In the genomic region with DNA sequence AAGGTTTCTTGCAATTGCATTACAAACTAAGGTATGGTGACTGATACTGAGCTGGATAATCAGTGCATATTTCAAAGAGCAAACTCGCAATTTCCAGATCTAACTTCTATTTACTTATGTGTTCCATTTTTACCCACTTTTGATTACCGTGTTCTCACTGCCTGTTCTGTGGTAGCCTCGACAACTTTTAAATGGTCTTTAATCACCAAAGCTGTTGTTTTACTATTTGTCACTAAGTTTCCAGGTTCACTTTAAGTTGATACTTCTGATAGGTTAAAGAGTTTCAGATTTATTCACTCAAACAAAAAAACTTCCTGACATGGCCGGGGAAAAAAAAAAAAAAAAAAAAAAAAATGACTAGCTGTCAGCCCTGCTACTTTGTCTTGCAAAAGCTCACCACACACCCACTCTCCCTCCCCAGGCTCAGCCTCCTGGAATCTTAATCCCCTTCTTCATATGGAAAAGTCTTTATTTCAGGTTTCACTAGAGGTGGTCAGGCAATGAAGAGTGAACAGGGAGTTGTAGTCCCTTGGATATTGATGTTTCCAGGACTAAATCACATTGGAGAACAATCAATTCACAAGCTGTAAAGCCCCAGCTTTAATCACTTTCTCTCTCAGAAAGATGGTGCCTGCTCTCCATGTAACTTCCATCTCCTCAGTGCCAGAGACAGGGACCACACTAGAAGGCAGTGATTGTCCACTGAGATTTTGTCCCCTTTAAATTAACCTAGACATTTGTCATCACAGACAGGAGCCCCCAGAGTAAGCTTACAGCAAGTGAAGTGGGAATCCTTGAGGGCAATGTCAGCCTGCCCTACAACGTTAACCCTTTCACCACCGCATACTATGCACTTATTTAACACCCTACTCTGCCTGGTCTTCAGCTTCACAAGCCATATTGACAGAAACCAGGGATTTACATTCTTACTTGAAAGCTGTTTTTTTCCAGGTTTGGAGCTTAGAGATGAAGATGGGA, we compare ENCODE assay signal across 1 cellular context.
TF ChIP-seq lines count a peak whose summit lies in the region.

No MANE protein-coding gene starts in this region.

TF ChIP-seq in H1, 55 proteins besides CTCF, POLR2A, EP300 and RAD21:
- TF ChIP-seq SP1 (IDR thresholded peaks at IDR 0.05; ENCODE audit: low read depth, low read length) (0 out of 2 replicates have a peak, but pooled peaks have one; percentile 11), CTBP2 (IDR thresholded peaks at IDR 0.05; ENCODE audit: borderline replicate concordance, insufficient read depth, insufficient read length, low read length) (no peak), KDM4A (IDR thresholded peaks at IDR 0.05; ENCODE audit: low read depth, low read length, severe bottlenecking) (no peak), TAF1 (IDR thresholded peaks at IDR 0.05; ENCODE audit: low read depth, low read length) (0 out of 2 replicates have a peak, but pooled peaks have one; percentile 27), CREB1 (IDR thresholded peaks at IDR 0.05) (no peak), JUND (IDR thresholded peaks at IDR 0.05; ENCODE audit: low read length) (no peak), SIN3A (conservative IDR thresholded peaks at IDR 0.05 in 1 of 2, IDR thresholded peaks at IDR 0.05 in 1 of 2; ENCODE audit: low read depth in 1 of 2, low read length in 2 of 2) (no peak), RBBP5 (IDR thresholded peaks at IDR 0.05; ENCODE audit: borderline replicate concordance, low read depth, low read length) (no peak), TEAD4 (IDR thresholded peaks at IDR 0.05; ENCODE audit: low read depth, low read length) (peak; percentile 82), TBP (IDR thresholded peaks at IDR 0.05; ENCODE audit: low read depth, low read length) (no peak), HDAC2 (IDR thresholded peaks at IDR 0.05; ENCODE audit: borderline replicate concordance in 1 of 2, low read depth in 2 of 2, low read length in 2 of 2) (peak in 1 of 2 experiments; percentile 73; a peak in 1 of 4 replicates), TCF12 (IDR thresholded peaks at IDR 0.05; ENCODE audit: low read depth, low read length) (no peak), EGR1 (IDR thresholded peaks at IDR 0.05; ENCODE audit: borderline replicate concordance, low read depth, low read length) (peak; percentile 45; the same call in 1 of the 2 replicates)
- TF ChIP-seq, protein P1, sequence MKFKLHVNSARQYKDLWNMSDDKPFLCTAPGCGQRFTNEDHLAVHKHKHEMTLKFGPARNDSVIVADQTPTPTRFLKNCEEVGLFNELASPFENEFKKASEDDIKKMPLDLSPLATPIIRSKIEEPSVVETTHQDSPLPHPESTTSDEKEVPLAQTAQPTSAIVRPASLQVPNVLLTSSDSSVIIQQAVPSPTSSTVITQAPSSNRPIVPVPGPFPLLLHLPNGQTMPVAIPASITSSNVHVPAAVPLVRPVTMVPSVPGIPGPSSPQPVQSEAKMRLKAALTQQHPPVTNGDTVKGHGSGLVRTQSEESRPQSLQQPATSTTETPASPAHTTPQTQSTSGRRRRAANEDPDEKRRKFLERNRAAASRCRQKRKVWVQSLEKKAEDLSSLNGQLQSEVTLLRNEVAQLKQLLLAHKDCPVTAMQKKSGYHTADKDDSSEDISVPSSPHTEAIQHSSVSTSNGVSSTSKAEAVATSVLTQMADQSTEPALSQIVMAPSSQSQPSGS (IDR thresholded peaks at IDR 0.05; ENCODE audit: low read length): 0 out of 2 replicates have a peak, but pooled peaks have one; percentile 38
